ENCODE assay signal across 2 cellular contexts in the genomic region with DNA sequence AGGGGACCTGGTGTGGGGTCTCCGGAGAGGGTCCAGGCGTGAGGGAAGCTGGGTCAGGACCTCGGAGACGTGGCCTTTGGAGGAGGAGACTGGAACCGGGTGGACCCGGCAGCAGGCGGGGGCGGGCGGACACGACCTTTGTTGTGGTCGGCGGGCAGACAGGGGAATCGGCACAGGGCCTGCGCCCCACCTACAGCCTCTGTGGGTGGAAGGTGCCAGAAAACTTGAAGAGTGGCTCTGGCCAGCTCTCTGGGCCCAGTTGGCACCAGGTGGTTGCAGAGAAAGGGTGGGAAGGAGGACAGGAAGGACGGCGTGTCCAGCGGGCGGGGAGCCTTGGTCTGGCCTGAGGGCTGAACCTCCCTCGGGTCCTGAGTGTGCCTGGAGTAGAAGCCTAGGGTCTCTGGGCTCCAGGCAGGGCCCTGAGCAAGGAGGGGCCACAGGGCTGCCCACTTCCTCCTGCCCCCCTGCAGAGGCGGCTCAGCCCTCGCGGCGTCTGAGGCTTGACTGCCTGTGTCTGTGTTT.
TF ChIP-seq lines count a peak whose summit lies in the region.

No MANE protein-coding gene starts in this region.

TF ChIP-seq in HepG2, 621 proteins besides CTCF, POLR2A, EP300 and RAD21 (continues in another document):
- TF ChIP-seq ZNF510 (CRISPR knock-in tag; IDR thresholded peaks at IDR 0.05; ENCODE audit: low read depth) (no peak), ZNF720 (CRISPR knock-in tag; IDR thresholded peaks at IDR 0.05) (no peak), HNRNPL (IDR thresholded peaks at IDR 0.05; ENCODE audit: low read depth, low read length) (peak; percentile 77; the same call in 1 of the 2 replicates), MAZ (IDR thresholded peaks at IDR 0.05; ENCODE audit: borderline replicate concordance, low read depth, low read length) (no peak), MAZ (CRISPR knock-in tag; IDR thresholded peaks at IDR 0.05; ENCODE audit: low read depth) (0 out of 2 replicates have a peak, but pooled peaks have one; percentile 8), WIZ (CRISPR knock-in tag; IDR thresholded peaks at IDR 0.05) (no peak), PAX8 (CRISPR knock-in tag; IDR thresholded peaks at IDR 0.05; ENCODE audit: borderline replicate concordance) (no peak), SSRP1 (CRISPR knock-in tag; IDR thresholded peaks at IDR 0.05) (no peak), DNMT3B (CRISPR knock-in tag; conservative IDR thresholded peaks at IDR 0.05) (0 out of 2 replicates have a peak, but pooled peaks have one; percentile 45), ZSCAN9 (CRISPR knock-in tag; IDR thresholded peaks at IDR 0.05; ENCODE audit: borderline replicate concordance) (no peak), AKAP8 (CRISPR knock-in tag; IDR thresholded peaks at IDR 0.05) (no peak), U2AF1 (optimal IDR thresholded peaks at IDR 0.05; ENCODE audit: low read depth, low read length) (no peak), RFX1 (IDR thresholded peaks at IDR 0.05) (no peak), ZNF83 (CRISPR knock-in tag; IDR thresholded peaks at IDR 0.05; ENCODE audit: borderline replicate concordance) (peak; percentile 41; the same call in 1 of the 2 replicates), ZNF383 (CRISPR knock-in tag; IDR thresholded peaks at IDR 0.05; ENCODE audit: borderline replicate concordance) (no peak), ZNF296 (CRISPR knock-in tag; conservative IDR thresholded peaks at IDR 0.05) (peak; percentile 51; the same call in 1 of the 2 replicates), MZF1 (CRISPR knock-in tag; IDR thresholded peaks at IDR 0.05; ENCODE audit: borderline replicate concordance) (0 out of 2 replicates have a peak, but pooled peaks have one; percentile 79), ZNF292 (CRISPR knock-in tag; IDR thresholded peaks at IDR 0.05; ENCODE audit: borderline replicate concordance, low read depth) (peak; percentile 25; the same call in 1 of the 2 replicates), SAP130 (CRISPR knock-in tag; IDR thresholded peaks at IDR 0.05; ENCODE audit: low read depth) (peak; percentile 26; the same call in 1 of the 2 replicates)
- TF ChIP-seq, protein P1, sequence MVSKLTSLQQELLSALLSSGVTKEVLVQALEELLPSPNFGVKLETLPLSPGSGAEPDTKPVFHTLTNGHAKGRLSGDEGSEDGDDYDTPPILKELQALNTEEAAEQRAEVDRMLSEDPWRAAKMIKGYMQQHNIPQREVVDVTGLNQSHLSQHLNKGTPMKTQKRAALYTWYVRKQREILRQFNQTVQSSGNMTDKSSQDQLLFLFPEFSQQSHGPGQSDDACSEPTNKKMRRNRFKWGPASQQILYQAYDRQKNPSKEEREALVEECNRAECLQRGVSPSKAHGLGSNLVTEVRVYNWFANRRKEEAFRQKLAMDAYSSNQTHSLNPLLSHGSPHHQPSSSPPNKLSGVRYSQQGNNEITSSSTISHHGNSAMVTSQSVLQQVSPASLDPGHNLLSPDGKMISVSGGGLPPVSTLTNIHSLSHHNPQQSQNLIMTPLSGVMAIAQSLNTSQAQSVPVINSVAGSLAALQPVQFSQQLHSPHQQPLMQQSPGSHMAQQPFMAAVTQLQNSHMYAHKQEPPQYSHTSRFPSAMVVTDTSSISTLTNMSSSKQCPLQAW (CRISPR knock-in tag; IDR thresholded peaks at IDR 0.05), result peak; percentile 41; the same call in 1 of the 2 replicates
- TF ChIP-seq, protein P2, sequence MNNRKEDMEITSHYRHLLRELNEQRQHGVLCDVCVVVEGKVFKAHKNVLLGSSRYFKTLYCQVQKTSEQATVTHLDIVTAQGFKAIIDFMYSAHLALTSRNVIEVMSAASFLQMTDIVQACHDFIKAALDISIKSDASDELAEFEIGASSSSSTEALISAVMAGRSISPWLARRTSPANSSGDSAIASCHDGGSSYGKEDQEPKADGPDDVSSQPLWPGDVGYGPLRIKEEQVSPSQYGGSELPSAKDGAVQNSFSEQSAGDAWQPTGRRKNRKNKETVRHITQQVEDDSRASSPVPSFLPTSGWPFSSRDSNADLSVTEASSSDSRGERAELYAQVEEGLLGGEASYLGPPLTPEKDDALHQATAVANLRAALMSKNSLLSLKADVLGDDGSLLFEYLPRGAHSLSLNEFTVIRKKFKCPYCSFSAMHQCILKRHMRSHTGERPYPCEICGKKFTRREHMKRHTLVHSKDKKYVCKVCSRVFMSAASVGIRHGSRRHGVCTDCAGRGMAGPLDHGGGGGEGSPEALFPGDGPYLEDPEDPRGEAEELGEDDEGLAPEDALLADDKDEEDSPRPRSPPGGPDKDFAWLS (CRISPR knock-in tag; IDR thresholded peaks at IDR 0.05; ENCODE audit: borderline replicate concordance), result no peak
- TF ChIP-seq, protein P3, sequence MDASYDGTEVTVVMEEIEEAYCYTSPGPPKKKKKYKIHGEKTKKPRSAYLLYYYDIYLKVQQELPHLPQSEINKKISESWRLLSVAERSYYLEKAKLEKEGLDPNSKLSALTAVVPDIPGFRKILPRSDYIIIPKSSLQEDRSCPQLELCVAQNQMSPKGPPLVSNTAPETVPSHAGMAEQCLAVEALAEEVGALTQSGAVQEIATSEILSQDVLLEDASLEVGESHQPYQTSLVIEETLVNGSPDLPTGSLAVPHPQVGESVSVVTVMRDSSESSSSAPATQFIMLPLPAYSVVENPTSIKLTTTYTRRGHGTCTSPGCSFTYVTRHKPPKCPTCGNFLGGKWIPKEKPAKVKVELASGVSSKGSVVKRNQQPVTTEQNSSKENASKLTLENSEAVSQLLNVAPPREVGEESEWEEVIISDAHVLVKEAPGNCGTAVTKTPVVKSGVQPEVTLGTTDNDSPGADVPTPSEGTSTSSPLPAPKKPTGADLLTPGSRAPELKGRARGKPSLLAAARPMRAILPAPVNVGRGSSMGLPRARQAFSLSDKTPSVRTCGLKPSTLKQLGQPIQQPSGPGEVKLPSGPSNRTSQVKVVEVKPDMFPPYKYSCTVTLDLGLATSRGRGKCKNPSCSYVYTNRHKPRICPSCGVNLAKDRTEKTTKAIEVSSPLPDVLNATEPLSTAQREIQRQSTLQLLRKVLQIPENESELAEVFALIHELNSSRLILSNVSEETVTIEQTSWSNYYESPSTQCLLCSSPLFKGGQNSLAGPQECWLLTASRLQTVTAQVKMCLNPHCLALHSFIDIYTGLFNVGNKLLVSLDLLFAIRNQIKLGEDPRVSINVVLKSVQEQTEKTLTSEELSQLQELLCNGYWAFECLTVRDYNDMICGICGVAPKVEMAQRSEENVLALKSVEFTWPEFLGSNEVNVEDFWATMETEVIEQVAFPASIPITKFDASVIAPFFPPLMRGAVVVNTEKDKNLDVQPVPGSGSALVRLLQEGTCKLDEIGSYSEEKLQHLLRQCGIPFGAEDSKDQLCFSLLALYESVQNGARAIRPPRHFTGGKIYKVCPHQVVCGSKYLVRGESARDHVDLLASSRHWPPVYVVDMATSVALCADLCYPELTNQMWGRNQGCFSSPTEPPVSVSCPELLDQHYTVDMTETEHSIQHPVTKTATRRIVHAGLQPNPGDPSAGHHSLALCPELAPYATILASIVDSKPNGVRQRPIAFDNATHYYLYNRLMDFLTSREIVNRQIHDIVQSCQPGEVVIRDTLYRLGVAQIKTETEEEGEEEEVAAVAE (CRISPR knock-in tag; IDR thresholded peaks at IDR 0.05; ENCODE audit: borderline replicate concordance), result no peak

TF ChIP-seq in SK-N-SH, 30 proteins besides CTCF, POLR2A, EP300 and RAD21:
- TF ChIP-seq, protein P4, sequence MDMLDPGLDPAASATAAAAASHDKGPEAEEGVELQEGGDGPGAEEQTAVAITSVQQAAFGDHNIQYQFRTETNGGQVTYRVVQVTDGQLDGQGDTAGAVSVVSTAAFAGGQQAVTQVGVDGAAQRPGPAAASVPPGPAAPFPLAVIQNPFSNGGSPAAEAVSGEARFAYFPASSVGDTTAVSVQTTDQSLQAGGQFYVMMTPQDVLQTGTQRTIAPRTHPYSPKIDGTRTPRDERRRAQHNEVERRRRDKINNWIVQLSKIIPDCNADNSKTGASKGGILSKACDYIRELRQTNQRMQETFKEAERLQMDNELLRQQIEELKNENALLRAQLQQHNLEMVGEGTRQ (IDR thresholded peaks at IDR 0.05; ENCODE audit: borderline replicate concordance, low read depth, low read length), result no peak
